23 cellular contexts compared by ENCODE assay signal in genomic region chr18:32442575-32442974, GRCh38. TPM values are rescaled to one million over a fixed set of nuclear protein-coding genes. Genes with fewer than 3 reads are reported as not detected.
DNase-seq lines count a peak whose midpoint lies in the region; ATAC-seq lines count a peak whose summit lies in the region.
"Had no signal": no experiment of that assay in that cellular context is flagged by ENCODE, and none has a peak within 500 bp of the region (broad histone marks: within the 10 kb centered on the region; RNA-seq: fewer than 3 reads in every experiment).

No MANE protein-coding gene starts in this region.

- in situ Hi-C loops in SK-MEL-5 (cut with HindIII; ENCODE audit: low pct_unique_long_range_greater_than_20kb, low sequenced_read_pairs), result no loop called here

- H3K27me3 ChIP-seq in layer of hippocampus (ENCODE audit: control insufficient read depth, insufficient read depth, low read length), result no peaks in the 10 kb centered on the region

- peak; percentile 25 for ATAC-seq in sciatic nerve
- ATAC-seq in GM21529 (IDR thresholded peaks at IDR 0.05; ENCODE audit: unreplicated experiment), result no peak
- ATAC-seq in GM18520 (IDR thresholded peaks at IDR 0.05; ENCODE audit: unreplicated experiment), result no peak

- peak; percentile 66 for DNase-seq in Ammon's horn (ENCODE audit: low spot score)
- DNase-seq in SK-MEL-5 (ENCODE audit: low read depth, low spot score), result peak; percentile 95
- DNase-seq in sciatic nerve (ENCODE audit: low spot score), result no peak
- no peak for DNase-seq in NCI-H2227 treated with DMSO at 0.1 percent for 48 hours (lab: John Stamatoyannopoulos, UW)
- DNase-seq: 8988T, ACHN, GOT3, HFFc6, IMR-90, KG1, MM.1S, NCI-H1048, NCI-H1694, NCI-H2029 treated with DMSO at 0.1 percent for 48 hours, NCI-H2171 treated with DMSO at 0.1 percent for 48 hours, NCI-H446, NCI-H524 treated with DMSO at 0.1 percent for 48 hours, PC-9, Right ventricle myocardium superior had no signal

- H3K27ac ChIP-seq in layer of hippocampus (ENCODE audit: low read depth, low read length), result peak overlapping the region; percentile 23
- H3K27ac ChIP-seq: PC-9, SJSA1 had no signal

- intact Hi-C loops in sciatic nerve (cut with DNase I), result no loop called here

RNA-seq across cellular contexts. Expression of gene GAREM1, which starts 28.1 kb away (rescaled TPM):
- 6.9 and 8.6 TPM in 2 replicates for total RNA-seq in SK-MEL-5 (2014; rRNA removed; shearing (Covaris generic))
- polyA plus RNA-seq in SK-MEL-5 (2015; cell fraction: cytosol; rRNA removed), result 7.0 and 8.8 TPM in 2 replicates
- 2.6 and 5.6 TPM in 2 replicates for polyA plus RNA-seq in SK-MEL-5 (2015; cell fraction: nucleus; rRNA removed)
- total RNA-seq in sciatic nerve, result 29.9 TPM

Comparison
In these comparisons a context has a peak if more than half of its experiments do, and no peak if none do; other contexts are left out.
1. DNase-seq: peak in Ammon's horn (single experiment) and SK-MEL-5 (single experiment); none in sciatic nerve (single experiment) and NCI-H2227 treated with DMSO at 0.1 percent for 48 hours (single experiment).